ENCODE assay signal across 13 cellular contexts in the genomic region with DNA sequence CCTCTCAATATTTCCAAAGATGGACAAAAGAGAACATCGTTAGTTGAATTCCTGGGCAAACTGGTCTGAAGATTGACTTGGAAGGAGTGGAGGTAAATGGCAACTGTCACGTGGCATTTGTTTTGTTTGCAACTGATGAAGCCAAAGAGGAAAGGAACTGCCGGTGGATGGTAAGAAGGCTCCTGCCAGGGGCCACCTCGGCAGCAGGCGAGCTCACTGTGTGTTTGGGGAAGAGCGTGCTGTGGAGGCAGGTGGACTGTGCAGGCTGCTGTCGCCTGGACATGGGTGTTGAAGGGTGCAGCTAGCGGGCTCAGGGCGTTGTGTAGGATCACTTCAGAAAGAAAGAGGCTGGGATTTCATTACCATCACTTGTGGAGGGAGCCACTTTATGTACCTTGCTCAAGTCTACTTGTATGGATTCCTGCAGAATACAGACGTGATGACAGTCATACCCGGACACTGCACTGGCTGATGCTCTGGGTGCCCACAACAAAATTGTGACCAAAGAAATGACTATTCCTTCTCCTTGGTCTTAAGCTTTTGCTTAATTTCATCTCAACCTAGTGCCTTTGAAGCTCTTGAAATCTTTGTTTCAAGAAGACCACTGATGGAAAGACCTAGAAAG.
DNase-seq lines count a peak whose midpoint lies in the region; ATAC-seq and TF ChIP-seq lines count a peak whose summit lies in the region.
"Had no signal": no experiment of that assay in that cellular context is flagged by ENCODE, and none has a peak within 500 bp of the region (broad histone marks: within the 10 kb centered on the region; RNA-seq: fewer than 3 reads in every experiment).

No MANE protein-coding gene starts in this region.

- no peak for ATAC-seq in GM21528 (IDR thresholded peaks at IDR 0.05; ENCODE audit: low FRiP score, unreplicated experiment)

- H3K4me1 ChIP-seq in muscle layer of duodenum (ENCODE audit: control insufficient read depth in 1 of 2, insufficient read depth in 2 of 2, low read length in 2 of 2): no peaks in the 10 kb centered on the region
- peaks cover 0 to 83% (median 42%) of the 10 kb centered on the region in 4 donors for H3K4me1 ChIP-seq in tibial artery
- H3K4me1 ChIP-seq: Peyer's patch had no signal

- H3K4me3 Mint-ChIP-seq in activated T-helper 2 cell treated with anti-CD3 and anti-CD28 coated beads, Interferon-gamma antibody, Interleukin-2, Interleukin-4, amounts not matched to agents 10 μg/mL and 5 μg/mL and 100 μg/mL, durations not matched to agents 14 hours and 24 hours and 36 hours (ENCODE audit: low read depth): no peak overlapping the region
- H3K4me3 Mint-ChIP-seq: activated CD4-positive, alpha-beta T cell treated with anti-CD3 and anti-CD28 coated beads, Interleukin-2, amount 10 ng/mL, durations not matched to agents 7 days and 5 days; activated naive CD4-positive, alpha-beta T cell treated with anti-CD3 and anti-CD28 coated beads, Interleukin-2, amount 50 U/mL, for 24 hours; memory B cell had no signal

- H3K4me3 ChIP-seq in MG63 (peak overlapping the region; percentile 49), coronary artery (peak overlapping the region; percentile 58), muscle layer of duodenum (ENCODE audit: low read depth in 1 of 2, low read length in 2 of 2) (peak overlapping the region; percentile 13 to 30), tibial artery (peak overlapping the region; percentile 44 to 53)
- H3K4me3 ChIP-seq: Peyer's patch had no signal

- H3K27ac Mint-ChIP-seq in activated T-helper 2 cell treated with anti-CD3 and anti-CD28 coated beads, Interferon-gamma antibody, Interleukin-2, Interleukin-4, amounts not matched to agents 10 μg/mL and 5 μg/mL and 100 μg/mL, durations not matched to agents 14 hours and 24 hours and 36 hours: no peak overlapping the region
- H3K27ac Mint-ChIP-seq: activated CD4-positive, alpha-beta T cell treated with anti-CD3 and anti-CD28 coated beads, Interleukin-2, amount 10 ng/mL, durations not matched to agents 7 days and 5 days; activated naive CD4-positive, alpha-beta T cell treated with anti-CD3 and anti-CD28 coated beads, Interleukin-2, amount 50 U/mL, for 24 hours; memory B cell had no signal

- no peaks in the 10 kb centered on the region for H3K27me3 ChIP-seq in MG63
- H3K27me3 ChIP-seq in muscle layer of duodenum (ENCODE audit: low read depth, low read length): no peaks in the 10 kb centered on the region
- no peaks in the 10 kb centered on the region for H3K27me3 ChIP-seq in tibial artery
- H3K27me3 ChIP-seq: Peyer's patch had no signal

- intact Hi-C loops in tibial artery (cut with DNase I; ENCODE audit: low total_unique reads): no loop called here
- intact Hi-C loops in activated T-helper 2 cell treated with anti-CD3 and anti-CD28 coated beads, Interferon-gamma antibody, Interleukin-2, Interleukin-4, amounts not matched to agents 10 μg/mL and 5 μg/mL and 100 μg/mL, durations not matched to agents 14 hours and 24 hours and 36 hours (cut with micrococcal nuclease): no loop called here

- H3K4me1 Mint-ChIP-seq in activated T-helper 2 cell treated with anti-CD3 and anti-CD28 coated beads, Interferon-gamma antibody, Interleukin-2, Interleukin-4, amounts not matched to agents 10 μg/mL and 5 μg/mL and 100 μg/mL, durations not matched to agents 14 hours and 24 hours and 36 hours (ENCODE audit: low read depth): no peaks in the 10 kb centered on the region
- H3K4me1 Mint-ChIP-seq: activated CD4-positive, alpha-beta T cell treated with anti-CD3 and anti-CD28 coated beads, Interleukin-2, amount 10 ng/mL, durations not matched to agents 7 days and 5 days; activated naive CD4-positive, alpha-beta T cell treated with anti-CD3 and anti-CD28 coated beads, Interleukin-2, amount 50 U/mL, for 24 hours; memory B cell had no signal

- H3K27ac ChIP-seq in coronary artery (peak overlapping the region; percentile 82 to 85), muscle layer of duodenum (ENCODE audit: low read length) (peak overlapping the region; percentile 33), tibial artery (peak overlapping the region; percentile 76 to 80)

- H3K9me3 ChIP-seq in MG63: no peaks in the 10 kb centered on the region
- no peaks in the 10 kb centered on the region for H3K9me3 ChIP-seq in muscle layer of duodenum (ENCODE audit: control insufficient read depth in 1 of 2, low read length in 2 of 2)
- H3K9me3 ChIP-seq in tibial artery: no peaks in the 10 kb centered on the region
- H3K9me3 ChIP-seq: Peyer's patch had no signal

- H3K36me3 Mint-ChIP-seq in activated T-helper 2 cell treated with anti-CD3 and anti-CD28 coated beads, Interferon-gamma antibody, Interleukin-2, Interleukin-4, amounts not matched to agents 10 μg/mL and 5 μg/mL and 100 μg/mL, durations not matched to agents 14 hours and 24 hours and 36 hours (ENCODE audit: low read depth): no peaks in the 10 kb centered on the region
- H3K36me3 Mint-ChIP-seq: activated naive CD4-positive, alpha-beta T cell treated with anti-CD3 and anti-CD28 coated beads, Interleukin-2, amount 50 U/mL, for 24 hours; memory B cell had no signal

- TF ChIP-seq CTCF in coronary artery (IDR thresholded peaks at IDR 0.05) (no peak), tibial artery (IDR thresholded peaks at IDR 0.05) (no peak)

- H3K36me3 ChIP-seq in MG63 (peaks cover 58% of the 10 kb centered on the region), muscle layer of duodenum (ENCODE audit: control insufficient read depth in 1 of 2, insufficient read depth in 2 of 2, low read length in 2 of 2) (peaks cover 0 to 2% of the 10 kb centered on the region in 2 donors), tibial artery (peaks cover 15 to 18% (median 17%) of the 10 kb centered on the region in 3 donors)
- H3K36me3 ChIP-seq: Peyer's patch had no signal

- H3K27me3 Mint-ChIP-seq in activated T-helper 2 cell treated with anti-CD3 and anti-CD28 coated beads, Interferon-gamma antibody, Interleukin-2, Interleukin-4, amounts not matched to agents 10 μg/mL and 5 μg/mL and 100 μg/mL, durations not matched to agents 14 hours and 24 hours and 36 hours (ENCODE audit: low read depth): peaks cover 55% of the 10 kb centered on the region

- no peaks in the 10 kb centered on the region for H3K9me3 Mint-ChIP-seq in activated T-helper 2 cell treated with anti-CD3 and anti-CD28 coated beads, Interferon-gamma antibody, Interleukin-2, Interleukin-4, amounts not matched to agents 10 μg/mL and 5 μg/mL and 100 μg/mL, durations not matched to agents 14 hours and 24 hours and 36 hours
- H3K9me3 Mint-ChIP-seq: activated CD4-positive, alpha-beta T cell treated with anti-CD3 and anti-CD28 coated beads, Interleukin-2, amount 10 ng/mL, durations not matched to agents 7 days and 5 days; activated naive CD4-positive, alpha-beta T cell treated with anti-CD3 and anti-CD28 coated beads, Interleukin-2, amount 50 U/mL, for 24 hours; memory B cell had no signal

- DNase-seq in MG63 (peak; percentile 59), coronary artery (ENCODE audit: low spot score) (no peak), tibial artery (no peak), NCI-H1105 (lab: John Stamatoyannopoulos, UW) (no peak)
- DNase-seq in activated T-helper 2 cell treated with anti-CD3 and anti-CD28 coated beads, Interferon-gamma antibody, Interleukin-2, Interleukin-4, amounts not matched to agents 10 μg/mL and 5 μg/mL and 100 μg/mL, durations not matched to agents 14 hours and 24 hours and 36 hours (ENCODE audit: low spot score): no peak
- DNase-seq: activated CD4-positive, alpha-beta T cell treated with anti-CD3 and anti-CD28 coated beads, Interleukin-2, amount 10 ng/mL, durations not matched to agents 7 days and 5 days; NCI-H1092; stimulated activated CD4-positive, alpha-beta T cell treated with anti-CD3 and anti-CD28 coated beads, Interleukin-4, amount 100 ng/mL, for 4 hours had no signal

Comparison
In these comparisons a context has a peak if more than half of its experiments do, and no peak if none do; other contexts are left out.
1. H3K27ac ChIP-seq: peak in every context shown above with its lines; median percentile 84 in coronary artery; 78 in tibial artery; 33 in muscle layer of duodenum.